ENCODE assay signal across 8 cellular contexts in the genomic region with DNA sequence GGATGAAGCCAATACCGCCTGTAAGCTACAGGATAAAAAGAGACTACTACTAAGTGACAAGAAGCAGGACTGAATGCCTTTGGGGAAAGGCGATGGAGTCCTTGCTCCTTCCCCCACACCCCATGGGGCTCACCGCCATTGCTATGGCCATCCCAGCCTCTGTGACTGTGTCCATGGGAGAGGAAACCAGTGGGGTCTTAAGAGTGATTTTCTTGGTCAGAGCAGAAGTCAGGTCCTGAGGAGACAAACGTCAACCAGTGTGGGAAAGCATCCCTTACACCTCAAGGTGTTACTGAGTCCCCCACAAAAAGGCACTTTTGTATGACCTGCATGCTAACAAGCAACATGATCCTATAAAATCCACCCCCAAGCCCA. TPM values are rescaled to one million over a fixed set of nuclear protein-coding genes. Genes with fewer than 3 reads are reported as not detected.
DNase-seq lines count a peak whose midpoint lies in the region; ATAC-seq, FAIRE-seq and TF ChIP-seq lines count a peak whose summit lies in the region.

No MANE protein-coding gene starts in this region.

- no peaks in the 10 kb centered on the region for H3K9me3 Mint-ChIP-seq in activated T-cell treated with anti-CD3 and anti-CD28 coated beads, Interleukin-2, amount 50 U/mL, for 24 hours
- no peaks in the 10 kb centered on the region for H3K9me3 Mint-ChIP-seq in activated naive CD8-positive, alpha-beta T cell treated with anti-CD3 and anti-CD28 coated beads, Interleukin-2, amount 10 ng/mL, durations not matched to agents 7 days and 5 days

- H3K36me3 Mint-ChIP-seq in activated T-cell treated with anti-CD3 and anti-CD28 coated beads, Interleukin-2, amount 50 U/mL, for 24 hours (ENCODE audit: low read depth), result peaks cover 100% of the 10 kb centered on the region
- H3K36me3 Mint-ChIP-seq in activated naive CD8-positive, alpha-beta T cell treated with anti-CD3 and anti-CD28 coated beads, Interleukin-2, amount 10 ng/mL, durations not matched to agents 7 days and 5 days, result peaks cover 24% of the 10 kb centered on the region

- POLR2A ChIA-PET in activated naive CD8-positive, alpha-beta T cell treated with anti-CD3 and anti-CD28 coated beads, Interleukin-2, amount 10 ng/mL, durations not matched to agents 7 days and 5 days (lab: Charles Lee), result interaction anchor here (1.7 to 2.4 kb wide), 5 partner anchors 8 to 65 kb away, joined by 9 to 28 read pairs (median 21); a partner anchor contains a TSS

- ATAC-seq in activated naive CD8-positive, alpha-beta T cell treated with anti-CD3 and anti-CD28 coated beads, Interleukin-2, amount 10 ng/mL, durations not matched to agents 7 days and 5 days (ENCODE audit: low read depth), result no peak
- ATAC-seq in HG03521 (IDR thresholded peaks at IDR 0.05; ENCODE audit: unreplicated experiment) (no peak), GM19397 (IDR thresholded peaks at IDR 0.05; ENCODE audit: unreplicated experiment) (no peak)

- no peaks in the 10 kb centered on the region for H3K27me3 Mint-ChIP-seq in activated T-cell treated with anti-CD3 and anti-CD28 coated beads, Interleukin-2, amount 50 U/mL, for 24 hours
- H3K27me3 Mint-ChIP-seq in activated naive CD8-positive, alpha-beta T cell treated with anti-CD3 and anti-CD28 coated beads, Interleukin-2, amount 10 ng/mL, durations not matched to agents 7 days and 5 days, result no peaks in the 10 kb centered on the region

- peaks cover 62% of the 10 kb centered on the region for H3K4me1 Mint-ChIP-seq in activated T-cell treated with anti-CD3 and anti-CD28 coated beads, Interleukin-2, amount 50 U/mL, for 24 hours (ENCODE audit: low read depth)
- peaks cover 37% of the 10 kb centered on the region for H3K4me1 Mint-ChIP-seq in activated naive CD8-positive, alpha-beta T cell treated with anti-CD3 and anti-CD28 coated beads, Interleukin-2, amount 10 ng/mL, durations not matched to agents 7 days and 5 days

- intact Hi-C loops in kidney (cut with DNase I), result no loop called here

- FAIRE-seq in kidney (lab: Jason Lieb, UNC) (no peak), urothelium cell line (lab: Jason Lieb, UNC) (no peak)

- H3K27ac Mint-ChIP-seq in activated T-cell treated with anti-CD3 and anti-CD28 coated beads, Interleukin-2, amount 50 U/mL, for 24 hours, result peak overlapping the region; percentile 96
- peak overlapping the region; percentile 85 for H3K27ac Mint-ChIP-seq in activated naive CD8-positive, alpha-beta T cell treated with anti-CD3 and anti-CD28 coated beads, Interleukin-2, amount 10 ng/mL, durations not matched to agents 7 days and 5 days

- no peaks in the 10 kb centered on the region for H3K9me3 ChIP-seq in kidney (ENCODE audit: control insufficient read depth in 1 of 2, low read length in 2 of 2)

- DNase-seq in activated T-cell treated with anti-CD3 and anti-CD28 coated beads, Interleukin-2, amount 50 U/mL, for 24 hours, result no peak
- no peak for DNase-seq in activated T-cell treated with anti-CD3 and anti-CD28 coated beads, Interleukin-2, amount 50 U/mL, for 48 hours
- DNase-seq in activated naive CD8-positive, alpha-beta T cell treated with anti-CD3 and anti-CD28 coated beads, Interleukin-2, amount 10 ng/mL, durations not matched to agents 7 days and 5 days, result no peak
- no peak for DNase-seq in kidney
- DNase-seq in urothelium cell line (ENCODE audit: low spot score), result no peak

- peak overlapping the region in 1 of 2 donors; percentile 97 for H3K27ac ChIP-seq in kidney (ENCODE audit: low read depth in 2 of 2, low read length in 2 of 2)
- H3K27ac ChIP-seq in temporal lobe (ENCODE audit: low read depth, low read length), result peak overlapping the region; percentile 92

- peak overlapping the region; percentile 82 to 96 for H3K9ac ChIP-seq in kidney (ENCODE audit: low read length in 2 of 2)

- TF ChIP-seq CTCF in kidney (IDR thresholded peaks at IDR 0.05; ENCODE audit: borderline replicate concordance, extremely low read depth, insufficient read depth), result no peak

- peaks cover 42 to 67% of the 10 kb centered on the region in 2 donors for H3K36me3 ChIP-seq in kidney (ENCODE audit: control insufficient read depth in 1 of 2, insufficient read depth in 2 of 2, low read length in 2 of 2)

- H3K4me3 Mint-ChIP-seq in activated T-cell treated with anti-CD3 and anti-CD28 coated beads, Interleukin-2, amount 50 U/mL, for 24 hours, result peak overlapping the region; percentile 90
- peak overlapping the region; percentile 94 for H3K4me3 Mint-ChIP-seq in activated naive CD8-positive, alpha-beta T cell treated with anti-CD3 and anti-CD28 coated beads, Interleukin-2, amount 10 ng/mL, durations not matched to agents 7 days and 5 days

- peaks cover 9 to 18% of the 10 kb centered on the region in 2 donors for H3K4me1 ChIP-seq in kidney (ENCODE audit: control insufficient read depth in 1 of 2, insufficient read depth in 1 of 2, low read depth in 1 of 2, low read length in 2 of 2)

- H3K4me3 ChIP-seq in kidney (ENCODE audit: low read length in 2 of 2), result peak overlapping the region; percentile 78 to 87

RNA-seq across cellular contexts. Expression of a gene that starts 0.9 kb away (rescaled TPM):
- total RNA-seq in activated naive CD8-positive, alpha-beta T cell treated with anti-CD3 and anti-CD28 coated beads, Interleukin-2, amount 10 ng/mL, durations not matched to agents 7 days and 5 days, result 100 to 1,000 TPM; 145 to 146 TPM
- total RNA-seq in kidney (132 TPM), temporal lobe (98.1 TPM)
- 99.9 TPM for polyA plus RNA-seq in kidney (ENCODE audit: insufficient read depth, low read depth, low replicate concordance)

RNA-seq across cellular contexts. Expression of a gene that starts 6.4 kb away (rescaled TPM):
- total RNA-seq in activated naive CD8-positive, alpha-beta T cell treated with anti-CD3 and anti-CD28 coated beads, Interleukin-2, amount 10 ng/mL, durations not matched to agents 7 days and 5 days, result 10 to 100 TPM; 78.9 to 82.4 TPM
- total RNA-seq in kidney (106 TPM), temporal lobe (24.1 TPM)
- 190 TPM for polyA plus RNA-seq in kidney (ENCODE audit: insufficient read depth, low read depth, low replicate concordance)

RNA-seq across cellular contexts. Expression of a gene that starts 9.9 kb away (rescaled TPM):
- 10 to 100 TPM; 27.9 to 29.9 TPM for total RNA-seq in activated naive CD8-positive, alpha-beta T cell treated with anti-CD3 and anti-CD28 coated beads, Interleukin-2, amount 10 ng/mL, durations not matched to agents 7 days and 5 days
- 46.8 TPM for total RNA-seq in kidney
- polyA plus RNA-seq in kidney (ENCODE audit: insufficient read depth, low read depth, low replicate concordance), result 41.6 TPM
- 38.1 TPM for total RNA-seq in temporal lobe

RNA-seq across cellular contexts. Expression of a gene that starts 21.1 kb away (rescaled TPM):
- total RNA-seq in activated naive CD8-positive, alpha-beta T cell treated with anti-CD3 and anti-CD28 coated beads, Interleukin-2, amount 10 ng/mL, durations not matched to agents 7 days and 5 days, result 100 to 1,000 TPM; 185 to 207 TPM
- total RNA-seq in kidney (158 TPM), temporal lobe (87.8 TPM)
- polyA plus RNA-seq in kidney (ENCODE audit: insufficient read depth, low read depth, low replicate concordance), result 105 TPM

RNA-seq across cellular contexts. Expression of a gene that starts 38.2 kb away (rescaled TPM):
- total RNA-seq in activated naive CD8-positive, alpha-beta T cell treated with anti-CD3 and anti-CD28 coated beads, Interleukin-2, amount 10 ng/mL, durations not matched to agents 7 days and 5 days, result 10 to 100 TPM; 57.4 to 57.7 TPM
- total RNA-seq in kidney, result 63.7 TPM
- polyA plus RNA-seq in kidney (ENCODE audit: insufficient read depth, low read depth, low replicate concordance), result 72.6 TPM
- total RNA-seq in temporal lobe, result 47.5 TPM
